Comparison of ENCODE assay signal across 11 cellular contexts in genomic region chr14:104394606-104394910, GRCh38.
DNase-seq lines count a peak whose midpoint lies in the region; ATAC-seq and TF ChIP-seq lines count a peak whose summit lies in the region.
"Had no signal": no experiment of that assay in that cellular context is flagged by ENCODE, and none has a peak within 500 bp of the region (broad histone marks: within the 10 kb centered on the region; RNA-seq: fewer than 3 reads in every experiment).

No MANE protein-coding gene starts in this region.

- peaks cover 66% of the 10 kb centered on the region for H3K4me1 Mint-ChIP-seq in activated CD8-positive, alpha-beta T cell treated with anti-CD3 and anti-CD28 coated beads, Interleukin-2, amount 10 ng/mL, durations not matched to agents 7 days and 5 days (ENCODE audit: low read depth)
- H3K4me1 Mint-ChIP-seq in activated CD8-positive, alpha-beta T cell treated with anti-CD3 and anti-CD28 coated beads for 36 hours (ENCODE audit: low read depth) = peaks cover 64% of the 10 kb centered on the region
- H3K4me1 Mint-ChIP-seq in activated T-helper 17 cell treated with anti-CD3 and anti-CD28 coated beads, Interleukin-2, amount 50 U/mL, for 72 hours = peaks cover 40% of the 10 kb centered on the region
- peaks cover 68 to 73% of the 10 kb centered on the region in 2 donors for H3K4me1 Mint-ChIP-seq in natural killer cell
- H3K4me1 Mint-ChIP-seq: mesothelial cell of epicardium had no signal

- H3K4me3 Mint-ChIP-seq in activated CD8-positive, alpha-beta T cell treated with anti-CD3 and anti-CD28 coated beads, Interleukin-2, amount 10 ng/mL, durations not matched to agents 7 days and 5 days = peak overlapping the region; percentile 45
- H3K4me3 Mint-ChIP-seq in activated CD8-positive, alpha-beta T cell treated with anti-CD3 and anti-CD28 coated beads for 36 hours = no peak overlapping the region
- H3K4me3 Mint-ChIP-seq in activated T-helper 17 cell treated with anti-CD3 and anti-CD28 coated beads, Interleukin-2, amount 50 U/mL, for 72 hours = peak overlapping the region; percentile 44
- H3K4me3 Mint-ChIP-seq in natural killer cell = peak overlapping the region; percentile 88
- H3K4me3 Mint-ChIP-seq: mesothelial cell of epicardium had no signal

- H3K9me3 Mint-ChIP-seq in activated CD8-positive, alpha-beta T cell treated with anti-CD3 and anti-CD28 coated beads, Interleukin-2, amount 10 ng/mL, durations not matched to agents 7 days and 5 days (ENCODE audit: insufficient read depth) = peaks cover 9% of the 10 kb centered on the region
- peaks cover 8% of the 10 kb centered on the region for H3K9me3 Mint-ChIP-seq in activated CD8-positive, alpha-beta T cell treated with anti-CD3 and anti-CD28 coated beads for 36 hours
- H3K9me3 Mint-ChIP-seq in activated T-helper 17 cell treated with anti-CD3 and anti-CD28 coated beads, Interleukin-2, amount 50 U/mL, for 72 hours = peaks cover 9% of the 10 kb centered on the region
- H3K9me3 Mint-ChIP-seq in natural killer cell = peaks cover 0 to 6% of the 10 kb centered on the region in 2 donors

- no peak for TF ChIP-seq CTCF in activated CD8-positive, alpha-beta T cell treated with anti-CD3 and anti-CD28 coated beads for 36 hours (IDR thresholded peaks at IDR 0.05)
- no peak for TF ChIP-seq CTCF in natural killer cell (IDR thresholded peaks at IDR 0.05)

- CTCF ChIA-PET in activated CD8-positive, alpha-beta T cell treated with anti-CD3 and anti-CD28 coated beads, Interleukin-2, amount 10 ng/mL, durations not matched to agents 7 days and 5 days (lab: Charles Lee) = no interaction called here
- CTCF ChIA-PET in activated CD8-positive, alpha-beta T cell treated with anti-CD3 and anti-CD28 coated beads for 36 hours (lab: Charles Lee) = no interaction called here

- intact Hi-C loops in activated CD8-positive, alpha-beta T cell treated with anti-CD3 and anti-CD28 coated beads for 36 hours (cut with micrococcal nuclease) = no loop called here
- intact Hi-C loops in natural killer cell (cut with micrococcal nuclease) = no loop called here

- H3K27ac Mint-ChIP-seq in activated CD8-positive, alpha-beta T cell treated with anti-CD3 and anti-CD28 coated beads, Interleukin-2, amount 10 ng/mL, durations not matched to agents 7 days and 5 days = peak overlapping the region; percentile 96
- H3K27ac Mint-ChIP-seq in activated CD8-positive, alpha-beta T cell treated with anti-CD3 and anti-CD28 coated beads for 36 hours = no peak overlapping the region
- peak overlapping the region; percentile 66 for H3K27ac Mint-ChIP-seq in activated T-helper 17 cell treated with anti-CD3 and anti-CD28 coated beads, Interleukin-2, amount 50 U/mL, for 72 hours
- peak overlapping the region; percentile 89 to 91 for H3K27ac Mint-ChIP-seq in natural killer cell
- H3K27ac Mint-ChIP-seq: mesothelial cell of epicardium had no signal

- H3K36me3 Mint-ChIP-seq in activated CD8-positive, alpha-beta T cell treated with anti-CD3 and anti-CD28 coated beads, Interleukin-2, amount 10 ng/mL, durations not matched to agents 7 days and 5 days (ENCODE audit: low read depth) = no peaks in the 10 kb centered on the region
- H3K36me3 Mint-ChIP-seq in activated CD8-positive, alpha-beta T cell treated with anti-CD3 and anti-CD28 coated beads for 36 hours (ENCODE audit: low read depth) = peaks cover 1% of the 10 kb centered on the region
- no peaks in the 10 kb centered on the region for H3K36me3 Mint-ChIP-seq in activated T-helper 17 cell treated with anti-CD3 and anti-CD28 coated beads, Interleukin-2, amount 50 U/mL, for 72 hours (ENCODE audit: low read depth)
- peaks cover 12% of the 10 kb centered on the region for H3K36me3 Mint-ChIP-seq in natural killer cell

- H3K27me3 Mint-ChIP-seq in activated CD8-positive, alpha-beta T cell treated with anti-CD3 and anti-CD28 coated beads, Interleukin-2, amount 10 ng/mL, durations not matched to agents 7 days and 5 days (ENCODE audit: low read depth) = no peaks in the 10 kb centered on the region
- no peaks in the 10 kb centered on the region for H3K27me3 Mint-ChIP-seq in activated CD8-positive, alpha-beta T cell treated with anti-CD3 and anti-CD28 coated beads for 36 hours
- H3K27me3 Mint-ChIP-seq in activated T-helper 17 cell treated with anti-CD3 and anti-CD28 coated beads, Interleukin-2, amount 50 U/mL, for 72 hours = no peaks in the 10 kb centered on the region
- no peaks in the 10 kb centered on the region for H3K27me3 Mint-ChIP-seq in natural killer cell (ENCODE audit: low read depth in 2 of 2)

- ATAC-seq in activated CD8-positive, alpha-beta T cell treated with anti-CD3 and anti-CD28 coated beads, Interleukin-2, amount 10 ng/mL, durations not matched to agents 7 days and 5 days = peak; percentile 12
- no peak for ATAC-seq in activated CD8-positive, alpha-beta T cell treated with anti-CD3 and anti-CD28 coated beads for 36 hours
- no peak for ATAC-seq in activated T-helper 17 cell treated with anti-CD3 and anti-CD28 coated beads, Interleukin-2, amount 50 U/mL, for 72 hours (replicated peaks)
- no peak for ATAC-seq in natural killer cell
- no peak for ATAC-seq in HG02588 (IDR thresholded peaks at IDR 0.05; ENCODE audit: unreplicated experiment)

- DNase-seq in activated CD8-positive, alpha-beta T cell treated with anti-CD3 and anti-CD28 coated beads, Interleukin-2, amount 10 ng/mL, durations not matched to agents 7 days and 5 days = no peak
- no peak for DNase-seq in activated CD8-positive, alpha-beta T cell treated with anti-CD3 and anti-CD28 coated beads for 36 hours
- DNase-seq in DMS79 treated with DMSO at 0.1 percent for 48 hours (lab: John Stamatoyannopoulos, UW) (peak; percentile 83), natural killer cell (no peak), superior temporal gyrus (ENCODE audit: extremely low spot score) (no peak), T1000 (lab: John Stamatoyannopoulos, UW) (no peak)
- DNase-seq: DMS53, NCI-H2081 treated with DMSO at 0.1 percent for 48 hours had no signal

- POLR2A ChIA-PET in activated CD8-positive, alpha-beta T cell treated with anti-CD3 and anti-CD28 coated beads, Interleukin-2, amount 10 ng/mL, durations not matched to agents 7 days and 5 days (lab: Charles Lee) = no interaction called here
- POLR2A ChIA-PET in activated CD8-positive, alpha-beta T cell treated with anti-CD3 and anti-CD28 coated beads for 36 hours (lab: Charles Lee) = interaction anchor here (0.6 kb wide), 1 partner anchor 20 kb away, joined by 3 read pairs; no protein-coding TSS in a partner anchor
